ENCODE assay signal across 17 cellular contexts in genomic region chr10:86342111-86342863, GRCh38. TPM values are rescaled to one million over a fixed set of nuclear protein-coding genes. Genes with fewer than 3 reads are reported as not detected.
"Had no signal": no experiment of that assay in that cellular context is flagged by ENCODE, and none has a peak within 500 bp of the region (broad histone marks: within the 10 kb centered on the region; RNA-seq: fewer than 3 reads in every experiment).

No MANE protein-coding gene starts in this region.

- H3K27me3 ChIP-seq: adrenal gland, ovary, tibial artery, vagina had no signal

- ATAC-seq: activated CD4-positive, CD25-positive, alpha-beta regulatory T cell treated with anti-CD3 and anti-CD28 coated beads, Interleukin-2, amount 50 U/mL, for 24 hours; activated T-helper 17 cell treated with anti-CD3 and anti-CD28 coated beads, Interleukin-2, amount 50 U/mL, for 72 hours; effector memory CD8-positive, alpha-beta T cell; left cardiac atrium; mucosa of descending colon; stimulated activated effector memory CD8-positive, alpha-beta T cell treated with anti-CD3 and anti-CD28 coated beads, Interleukin-12 subunit alpha, Interleukin-12 subunit beta, amount 100 ng/mL, for 72 hours had no signal

- H3K4me1 ChIP-seq: tibial artery, vagina had no signal

- H3K27ac ChIP-seq: ovary, skin epidermis, tibial artery, vagina had no signal

- H3K9me3 ChIP-seq: adrenal gland, mucosa of descending colon, ovary, tibial artery, vagina had no signal

- H3K4me3 ChIP-seq: adrenal gland, mucosa of descending colon, ovary, skin epidermis, tibial artery, vagina had no signal

- DNase-seq: activated CD4-positive, alpha-beta memory T cell treated with anti-CD3 and anti-CD28 coated beads for 36 hours; activated CD8-positive, alpha-beta memory T cell treated with anti-CD3 and anti-CD28 coated beads, Interleukin-2, amount 50 U/mL, for 48 hours; activated naive CD4-positive, alpha-beta T cell treated with anti-CD3 and anti-CD28 coated beads, Interleukin-2, amount 50 U/mL, for 16 hours; effector memory CD8-positive, alpha-beta T cell; immature natural killer cell; left cardiac atrium; nephron progenitor cell; T-helper 2 cell had no signal

- H3K36me3 ChIP-seq: adrenal gland, ovary, tibial artery, vagina had no signal

RNA-seq across cellular contexts. Expression of gene GRID1, which starts 24.3 kb away (rescaled TPM):
- total RNA-seq: activated CD4-positive, alpha-beta memory T cell treated with anti-CD3 and anti-CD28 coated beads for 36 hours; activated T-helper 17 cell treated with anti-CD3 and anti-CD28 coated beads, Interleukin-2, amount 50 U/mL, for 72 hours had no signal
- polyA plus RNA-seq: immature natural killer cell had no signal
